1 cellular context compared by ENCODE assay signal in genomic region chr10:93408788-93409187, GRCh38.
TF ChIP-seq lines count a peak whose summit lies in the region.

No MANE protein-coding gene starts in this region.

TF ChIP-seq in SK-N-SH, 30 proteins besides CTCF, POLR2A, EP300 and RAD21 (continued from another document):
- TF ChIP-seq, protein P1, sequence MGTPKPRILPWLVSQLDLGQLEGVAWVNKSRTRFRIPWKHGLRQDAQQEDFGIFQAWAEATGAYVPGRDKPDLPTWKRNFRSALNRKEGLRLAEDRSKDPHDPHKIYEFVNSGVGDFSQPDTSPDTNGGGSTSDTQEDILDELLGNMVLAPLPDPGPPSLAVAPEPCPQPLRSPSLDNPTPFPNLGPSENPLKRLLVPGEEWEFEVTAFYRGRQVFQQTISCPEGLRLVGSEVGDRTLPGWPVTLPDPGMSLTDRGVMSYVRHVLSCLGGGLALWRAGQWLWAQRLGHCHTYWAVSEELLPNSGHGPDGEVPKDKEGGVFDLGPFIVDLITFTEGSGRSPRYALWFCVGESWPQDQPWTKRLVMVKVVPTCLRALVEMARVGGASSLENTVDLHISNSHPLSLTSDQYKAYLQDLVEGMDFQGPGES (IDR thresholded peaks at IDR 0.05; ENCODE audit: low read depth, low read length), result no peak
- TF ChIP-seq USF1 (IDR thresholded peaks at IDR 0.05; ENCODE audit: borderline replicate concordance, low read depth), result no peak
- no peak for TF ChIP-seq GATA2 (CRISPR knock-in tag; IDR thresholded peaks at IDR 0.05)
- TF ChIP-seq MAX (IDR thresholded peaks at IDR 0.05; ENCODE audit: low read depth), result no peak
